ENCODE assay signal across 30 cellular contexts in the genomic region with DNA sequence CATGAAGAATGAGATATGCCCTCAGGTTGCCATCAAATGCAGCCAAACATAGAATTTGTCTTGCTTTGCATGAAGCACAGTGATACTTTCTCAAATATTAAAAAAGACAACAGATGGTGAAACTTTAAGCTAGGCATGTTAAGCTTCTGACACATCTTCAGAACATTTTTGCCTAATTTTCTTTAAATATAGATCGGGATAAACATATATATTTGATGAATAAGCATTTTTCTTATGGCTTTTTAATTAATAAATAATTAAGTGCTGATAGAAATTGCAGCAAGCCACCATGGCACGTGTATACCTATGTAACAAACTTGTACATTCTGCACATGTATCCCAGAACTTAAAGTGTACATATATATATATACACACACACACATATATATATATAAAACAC.
"Had no signal": no experiment of that assay in that cellular context is flagged by ENCODE, and none has a peak within 500 bp of the region (broad histone marks: within the 10 kb centered on the region; RNA-seq: fewer than 3 reads in every experiment).

No MANE protein-coding gene starts in this region.

- H3K9me3 ChIP-seq: ovary, psoas muscle, suprapubic skin, thoracic aorta, thyroid gland, tibial nerve, upper lobe of left lung, vagina had no signal

- FAIRE-seq: urothelium cell line had no signal

- H3K27me3 ChIP-seq: neural progenitor cell, ovary, spleen, suprapubic skin, thyroid gland, tibial nerve, upper lobe of left lung, vagina had no signal

- H2AFZ ChIP-seq: neural progenitor cell, parathyroid adenoma had no signal

- DNase-seq: natural killer cell; occipital lobe; ovary; posterior cingulate gyrus; psoas muscle; right cardiac atrium; spleen; stimulated activated CD4-positive, alpha-beta T cell treated with anti-CD3 and anti-CD28 coated beads, Interleukin-12 subunit alpha, Interleukin-12 subunit beta, amount 100 ng/mL, for 4 hours; stimulated activated CD4-positive, alpha-beta T cell treated with anti-CD3 and anti-CD28 coated beads, Interleukin-1b, Interleukin-23, amount 100 ng/mL, for 48 hours; stimulated activated CD4-positive, alpha-beta T cell treated with anti-CD3 and anti-CD28 coated beads, Interleukin-4, amount 100 ng/mL, for 1 hour; stimulated activated CD4-positive, alpha-beta T cell treated with anti-CD3 and anti-CD28 coated beads, Interleukin-4, amount 100 ng/mL, for 4 hours; stimulated activated CD8-positive, alpha-beta memory T cell treated with anti-CD3 and anti-CD28 coated beads, Interleukin-4, amount 100 ng/mL, for 48 hours; stimulated activated naive CD4-positive, alpha-beta T cell; stimulated activated naive CD8-positive, alpha-beta T cell treated with anti-CD3 and anti-CD28 coated beads, Interleukin-15, amount 100 ng/mL, for 72 hours; stimulated activated naive CD8-positive, alpha-beta T cell treated with anti-CD3 and anti-CD28 coated beads, Interleukin-15, Interleukin-2, amounts not matched to agents 100 U/mL and 50 U/mL, for 24 hours; substantia nigra; thyroid gland; trophoblast cell; upper lobe of left lung had no signal

- H3K4me2 ChIP-seq: neural progenitor cell, smooth muscle cell had no signal

- ATAC-seq: natural killer cell; psoas muscle; right cardiac atrium; sciatic nerve; stimulated activated memory B cell treated with anti-CD40 and anti-IgM and Interleukin-4, amounts not matched to agents 10 μg/mL and 1 μg/mL and 100 μg/mL, for 72 hours; stimulated activated naive CD8-positive, alpha-beta T cell treated with anti-CD3 and anti-CD28 coated beads, Interleukin-15, amount 100 ng/mL, for 72 hours; stimulated activated naive CD8-positive, alpha-beta T cell treated with anti-CD3 and anti-CD28 coated beads, Interleukin-15, Interleukin-2, amounts not matched to agents 100 U/mL and 50 U/mL, for 24 hours had no signal

- H3K27ac ChIP-seq: neural progenitor cell, ovary, parathyroid adenoma, psoas muscle, skin epidermis, spleen, suprapubic skin, thoracic aorta, thyroid gland, tibial nerve, upper lobe of left lung, vagina had no signal

- H3K79me2 ChIP-seq: parathyroid adenoma had no signal

- H3K9ac ChIP-seq: neural progenitor cell, parathyroid adenoma had no signal

- H3K4me1 ChIP-seq: neural progenitor cell, parathyroid adenoma, psoas muscle, spleen, suprapubic skin, thyroid gland, tibial nerve, upper lobe of left lung, vagina had no signal

- H3K4me3 ChIP-seq: neural progenitor cell, ovary, psoas muscle, skin epidermis, smooth muscle cell, spleen, suprapubic skin, thoracic aorta, thyroid gland, tibial nerve, upper lobe of left lung, vagina had no signal

- H3K36me3 ChIP-seq: neural progenitor cell, ovary, spleen, suprapubic skin, thoracic aorta, thyroid gland, tibial nerve, upper lobe of left lung, vagina had no signal
